Comparison of ENCODE assay signal across 10 cellular contexts in genomic region chr4:52957220-52957686, GRCh38.
DNase-seq lines count a peak whose midpoint lies in the region; ATAC-seq, FAIRE-seq and TF ChIP-seq lines count a peak whose summit lies in the region.
"Had no signal": no experiment of that assay in that cellular context is flagged by ENCODE, and none has a peak within 500 bp of the region (broad histone marks: within the 10 kb centered on the region; RNA-seq: fewer than 3 reads in every experiment).

No MANE protein-coding gene starts in this region.

- peaks cover 5% of the 10 kb centered on the region for H3K36me3 Mint-ChIP-seq in glutamatergic neuron (ENCODE audit: unreplicated experiment)

- no peaks in the 10 kb centered on the region for H3K27me3 ChIP-seq in smooth muscle cell (ENCODE audit: low read depth)
- H3K27me3 ChIP-seq in gastrocnemius medialis, result no peaks in the 10 kb centered on the region

- H3K9me3 ChIP-seq in smooth muscle cell (replicated peaks; ENCODE audit: low read depth) (no peaks in the 10 kb centered on the region), gastrocnemius medialis (no peaks in the 10 kb centered on the region)

- intact Hi-C loops in gastrocnemius medialis (cut with DNase I; ENCODE audit: low total_unique reads), result no loop called here

- ATAC-seq in gastrocnemius medialis, result no peak

- no peaks in the 10 kb centered on the region for H3F3A ChIP-seq in smooth muscle cell (ENCODE audit: low read depth)

- H3K4me3 ChIP-seq in Jurkat, Clone E6-1 (ENCODE audit: low read length), result no peak overlapping the region
- H3K4me3 ChIP-seq in smooth muscle cell (no peak overlapping the region), gastrocnemius medialis (no peak overlapping the region)

- peak overlapping the region; percentile 100 for H3K27ac Mint-ChIP-seq in glutamatergic neuron (ENCODE audit: unreplicated experiment)

- no peak for TF ChIP-seq CTCF in glutamatergic neuron (IDR thresholded peaks at IDR 0.05; ENCODE audit: partially characterized antibody, unreplicated experiment)
- TF ChIP-seq CTCF in smooth muscle cell (IDR thresholded peaks at IDR 0.05; ENCODE audit: borderline replicate concordance, insufficient read depth, poor library complexity, severe bottlenecking), result no peak
- TF ChIP-seq CTCF in gastrocnemius medialis (IDR thresholded peaks at IDR 0.05 in 4 of 5, conservative IDR thresholded peaks at IDR 0.05 in 1 of 5), result no peak

- H3K36me3 ChIP-seq in smooth muscle cell (ENCODE audit: low read depth) (no peaks in the 10 kb centered on the region), gastrocnemius medialis (no peaks in the 10 kb centered on the region)

- peaks cover 16% of the 10 kb centered on the region for H3K9me3 Mint-ChIP-seq in glutamatergic neuron (ENCODE audit: unreplicated experiment)
- H3K9me3 Mint-ChIP-seq: central memory CD8-positive, alpha-beta T cell had no signal

- H3K4me2 ChIP-seq in smooth muscle cell, result no peak overlapping the region

- H2AFZ ChIP-seq in smooth muscle cell (ENCODE audit: low read depth), result no peak overlapping the region

- in situ Hi-C loops in gastrocnemius medialis (cut with MboI; ENCODE audit: low sequenced_read_pairs in 4 of 4), result no loop called here

- H3K9ac ChIP-seq in smooth muscle cell (ENCODE audit: low read depth), result no peak overlapping the region

- WGBS in smooth muscle cell (ENCODE audit: low lambda C conversion rate), result 24% methylated on average over 9 of the region's 9 CpGs

- DNase-seq in Jurkat, Clone E6-1 (ENCODE audit: low read depth, low spot score), result peak; percentile 11
- DNase-seq in NCI-H69 (lab: John Stamatoyannopoulos, UW), result peak; percentile 97
- peak; percentile 68 for DNase-seq in glutamatergic neuron
- DNase-seq in smooth muscle cell (lab: John Stamatoyannopoulos, UW; ENCODE audit: unreplicated experiment), result no peak
- DNase-seq in HuH-7 (ENCODE audit: low spot score), result no peak
- DNase-seq in stimulated activated CD4-positive, alpha-beta T cell treated with anti-CD3 and anti-CD28 coated beads, Interleukin-1b, Interleukin-23, amount 100 ng/mL, for 48 hours, result no peak
- DNase-seq in urothelium cell line (ENCODE audit: low spot score), result no peak
- DNase-seq in gastrocnemius medialis, result no peak
- DNase-seq: GF-D8 had no signal

- no peaks in the 10 kb centered on the region for H3K79me2 ChIP-seq in smooth muscle cell (ENCODE audit: low read depth)

- H3K4me1 Mint-ChIP-seq in glutamatergic neuron (ENCODE audit: low read depth, unreplicated experiment), result peaks cover 38% of the 10 kb centered on the region
- H3K4me1 Mint-ChIP-seq: central memory CD8-positive, alpha-beta T cell had no signal

- peaks cover 14% of the 10 kb centered on the region for H3K4me1 ChIP-seq in smooth muscle cell (ENCODE audit: low read depth)
- peaks cover 9 to 10% of the 10 kb centered on the region in 2 donors for H3K4me1 ChIP-seq in gastrocnemius medialis

- H3K27ac ChIP-seq in smooth muscle cell (ENCODE audit: low read depth) (peak overlapping the region; percentile 28), gastrocnemius medialis (no peak overlapping the region)

- H4K20me1 ChIP-seq in smooth muscle cell (ENCODE audit: low read depth), result no peaks in the 10 kb centered on the region

- no peak for FAIRE-seq in urothelium cell line (lab: Jason Lieb, UNC)

- peaks cover 17% of the 10 kb centered on the region for H3K27me3 Mint-ChIP-seq in glutamatergic neuron (ENCODE audit: unreplicated experiment)
- H3K27me3 Mint-ChIP-seq: central memory CD8-positive, alpha-beta T cell had no signal

- peak overlapping the region; percentile 74 for H3K4me3 Mint-ChIP-seq in glutamatergic neuron (ENCODE audit: unreplicated experiment)
- H3K4me3 Mint-ChIP-seq: central memory CD8-positive, alpha-beta T cell had no signal

- no peak for TF ChIP-seq POLR2A in gastrocnemius medialis (IDR thresholded peaks at IDR 0.05)

Comparison
In these comparisons a context has a peak if more than half of its experiments do, and no peak if none do; other contexts are left out.
1. DNase-seq: peak in Jurkat, Clone E6-1 (single experiment), NCI-H69 (single experiment) and glutamatergic neuron (single experiment); none in smooth muscle cell (single experiment), HuH-7 (single experiment), stimulated activated CD4-positive, alpha-beta T cell treated with anti-CD3 and anti-CD28 coated beads, Interleukin-1b, Interleukin-23, amount 100 ng/mL, for 48 hours (single experiment), urothelium cell line (single experiment) and gastrocnemius medialis (0 of 2).